22 cellular contexts compared by ENCODE assay signal in genomic region chr3:87173071-87173470, GRCh38.
"Had no signal": no experiment of that assay in that cellular context is flagged by ENCODE, and none has a peak within 500 bp of the region (broad histone marks: within the 10 kb centered on the region; RNA-seq: fewer than 3 reads in every experiment).

No MANE protein-coding gene starts in this region.

- ATAC-seq: left lobe of liver; stimulated activated naive CD8-positive, alpha-beta T cell treated with anti-CD3 and anti-CD28 coated beads, Interleukin-15, amount 100 ng/mL, for 72 hours had no signal

- H3K9me3 ChIP-seq: esophagus muscularis mucosa, prostate gland, right atrium auricular region, suprapubic skin, transverse colon, uterus had no signal

- H3K27me3 ChIP-seq: cardiac muscle cell, esophagus muscularis mucosa, right atrium auricular region, suprapubic skin, uterus had no signal

- DNase-seq: activated CD4-positive, alpha-beta T cell treated with anti-CD3 and anti-CD28 coated beads for 1 hour; activated CD8-positive, alpha-beta memory T cell treated with anti-CD3 and anti-CD28 coated beads for 24 hours; activated CD8-positive, alpha-beta memory T cell treated with anti-CD3 and anti-CD28 coated beads, Interleukin-2, amount 50 U/mL, for 48 hours; activated effector memory CD4-positive, alpha-beta T cell treated with Interleukin-2 at 50 U/mL for 16 hours; activated naive CD4-positive, alpha-beta T cell treated with anti-CD3 and anti-CD28 coated beads, Interleukin-2, amount 50 U/mL, for 16 hours; activated T-cell treated with anti-CD3 and anti-CD28 coated beads, Interleukin-2, amount 50 U/mL, for 48 hours; dermis blood vessel endothelial cell; effector memory CD4-positive, alpha-beta T cell; hypothalamus; kidney; small intestine; stimulated activated CD4-positive, alpha-beta T cell treated with anti-CD3 and anti-CD28 coated beads, Interleukin-4, amount 100 ng/mL, for 1 hour; stimulated activated naive CD8-positive, alpha-beta T cell treated with anti-CD3 and anti-CD28 coated beads, Interleukin-15, amount 100 ng/mL, for 72 hours; transverse colon; uterus; WERI-Rb-1 had no signal

- H3K27ac ChIP-seq: cardiac muscle cell, esophagus muscularis mucosa, prostate gland, right atrium auricular region, suprapubic skin, transverse colon, uterus, WERI-Rb-1 had no signal

- H3K4me1 ChIP-seq: esophagus muscularis mucosa, prostate gland, right atrium auricular region, suprapubic skin, transverse colon, uterus had no signal

- H3K4me3 ChIP-seq: cardiac muscle cell, esophagus muscularis mucosa, prostate gland, right atrium auricular region, suprapubic skin, transverse colon, uterus had no signal

- H3K36me3 ChIP-seq: cardiac muscle cell, esophagus muscularis mucosa, prostate gland, right atrium auricular region, suprapubic skin, transverse colon, uterus, WERI-Rb-1 had no signal
